18 cellular contexts compared by ENCODE assay signal in the genomic region with DNA sequence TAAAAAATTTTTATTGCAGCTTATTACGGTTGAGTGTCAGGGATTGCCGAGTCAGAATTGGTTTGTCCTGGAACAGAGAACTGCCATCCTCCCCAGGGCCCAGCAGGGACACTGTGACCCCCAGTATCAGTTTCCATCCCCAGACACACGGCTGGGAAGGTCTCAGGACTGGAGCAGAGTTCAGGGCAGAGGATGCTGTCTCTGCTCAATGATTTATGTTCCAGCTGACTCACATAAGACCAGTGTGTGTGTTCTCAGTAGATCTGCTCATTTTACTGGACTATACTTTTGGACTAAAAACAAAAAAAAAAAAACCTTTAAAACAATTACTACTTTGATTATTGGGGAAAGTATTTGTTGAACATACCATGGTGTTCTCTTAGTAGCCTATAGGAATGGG. TPM values are rescaled to one million over a fixed set of nuclear protein-coding genes. Genes with fewer than 3 reads are reported as not detected.
"Had no signal": no experiment of that assay in that cellular context is flagged by ENCODE, and none has a peak within 500 bp of the region (broad histone marks: within the 10 kb centered on the region; RNA-seq: fewer than 3 reads in every experiment).

No MANE protein-coding gene starts in this region.

- H3K4me1 ChIP-seq: psoas muscle had no signal

- H3K27ac Mint-ChIP-seq: activated CD4-positive, alpha-beta memory T cell treated with anti-CD3 and anti-CD28 coated beads for 36 hours; activated naive CD8-positive, alpha-beta T cell treated with anti-CD3 and anti-CD28 coated beads, Interleukin-2, amount 10 ng/mL, durations not matched to agents 7 days and 5 days; activated T-cell treated with anti-CD3 and anti-CD28 coated beads, Interleukin-2, amount 50 U/mL, for 72 hours; natural killer cell had no signal

- H3K9me3 ChIP-seq: ascending aorta, gastrocnemius medialis, heart right ventricle, mucosa of descending colon, psoas muscle had no signal

- H3K36me3 ChIP-seq: ascending aorta, gastrocnemius medialis, heart right ventricle had no signal

- H3K4me3 ChIP-seq: ascending aorta, dorsolateral prefrontal cortex, gastrocnemius medialis, heart right ventricle, mucosa of descending colon, psoas muscle had no signal

- H3K36me3 Mint-ChIP-seq: activated CD4-positive, alpha-beta memory T cell treated with anti-CD3 and anti-CD28 coated beads for 36 hours; activated naive CD8-positive, alpha-beta T cell treated with anti-CD3 and anti-CD28 coated beads, Interleukin-2, amount 10 ng/mL, durations not matched to agents 7 days and 5 days; natural killer cell had no signal

- H3K9me3 Mint-ChIP-seq: activated CD4-positive, alpha-beta memory T cell treated with anti-CD3 and anti-CD28 coated beads for 36 hours; activated naive CD8-positive, alpha-beta T cell treated with anti-CD3 and anti-CD28 coated beads, Interleukin-2, amount 10 ng/mL, durations not matched to agents 7 days and 5 days; activated T-cell treated with anti-CD3 and anti-CD28 coated beads, Interleukin-2, amount 50 U/mL, for 72 hours; natural killer cell had no signal

- H3K4me1 Mint-ChIP-seq: activated naive CD8-positive, alpha-beta T cell treated with anti-CD3 and anti-CD28 coated beads, Interleukin-2, amount 10 ng/mL, durations not matched to agents 7 days and 5 days had no signal

- H3K4me3 Mint-ChIP-seq: activated CD4-positive, alpha-beta memory T cell treated with anti-CD3 and anti-CD28 coated beads for 36 hours; activated naive CD8-positive, alpha-beta T cell treated with anti-CD3 and anti-CD28 coated beads, Interleukin-2, amount 10 ng/mL, durations not matched to agents 7 days and 5 days; activated T-cell treated with anti-CD3 and anti-CD28 coated beads, Interleukin-2, amount 50 U/mL, for 72 hours; natural killer cell had no signal

- DNase-seq: activated CD4-positive, alpha-beta memory T cell treated with anti-CD3 and anti-CD28 coated beads for 36 hours; activated gamma-delta T cell treated with Interleukin-2 at 50 U/mL for 16 hours; activated naive CD8-positive, alpha-beta T cell treated with anti-CD3 and anti-CD28 coated beads, Interleukin-2, amount 10 ng/mL, durations not matched to agents 7 days and 5 days; activated T-cell treated with anti-CD3 and anti-CD28 coated beads, Interleukin-2, amount 50 U/mL, for 72 hours; dorsolateral prefrontal cortex; gastrocnemius medialis; heart right ventricle; mucosa of descending colon; natural killer cell; psoas muscle; stimulated activated naive CD4-positive, alpha-beta T cell; substantia nigra; trophoblast cell had no signal

- ATAC-seq: activated CD4-positive, CD25-positive, alpha-beta regulatory T cell treated with anti-CD3 and anti-CD28 coated beads, Interleukin-2, amount 50 U/mL, for 24 hours; activated T-cell treated with anti-CD3 and anti-CD28 coated beads, Interleukin-2, amount 50 U/mL, for 72 hours; esophagus mucosa; gastrocnemius medialis; heart right ventricle; left lobe of liver; mucosa of descending colon; natural killer cell; sciatic nerve had no signal

- H3K27me3 ChIP-seq: ascending aorta, gastrocnemius medialis had no signal

- H3K27ac ChIP-seq: ascending aorta, dorsolateral prefrontal cortex, gastrocnemius medialis, heart right ventricle, psoas muscle had no signal

RNA-seq across cellular contexts. Expression of gene FNDC1, which starts 44.2 kb away (rescaled TPM):
- total RNA-seq: activated CD4-positive, alpha-beta memory T cell treated with anti-CD3 and anti-CD28 coated beads for 36 hours; activated naive CD8-positive, alpha-beta T cell treated with anti-CD3 and anti-CD28 coated beads, Interleukin-2, amount 10 ng/mL, durations not matched to agents 7 days and 5 days; natural killer cell had no signal
